In the genomic region with DNA sequence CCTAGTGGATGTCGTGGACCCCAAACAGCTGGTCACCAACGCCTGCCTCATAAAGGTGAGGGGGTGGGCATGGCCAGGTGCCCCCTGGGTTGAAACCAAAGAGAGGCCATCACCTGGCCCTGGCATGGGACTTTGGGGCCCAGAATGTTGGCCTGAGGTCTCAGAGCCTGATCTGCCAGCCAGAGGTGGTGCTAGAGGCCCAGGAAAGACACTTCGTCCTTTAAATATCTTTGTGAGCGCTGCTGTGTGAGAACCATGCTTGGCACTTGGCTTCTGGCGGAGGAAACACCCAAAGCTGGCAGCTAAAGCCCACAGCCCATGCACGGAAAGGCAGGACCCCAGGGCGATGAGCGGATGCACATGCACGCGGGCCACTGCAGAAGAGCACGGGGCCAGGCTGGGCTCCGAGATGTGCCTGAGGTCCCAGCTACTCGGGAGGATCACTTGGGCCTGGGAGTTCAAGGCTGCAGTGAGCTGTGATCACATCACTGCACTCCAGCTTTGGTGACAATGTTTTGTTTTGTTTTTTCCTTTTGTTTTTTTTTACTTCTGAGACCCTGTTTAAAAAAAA, we compare ENCODE assay signal across 25 cellular contexts. TPM values are rescaled to one million over a fixed set of nuclear protein-coding genes. Genes with fewer than 3 reads are reported as not detected.
DNase-seq lines count a peak whose midpoint lies in the region; ATAC-seq and TF ChIP-seq lines count a peak whose summit lies in the region.
"Had no signal": no experiment of that assay in that cellular context is flagged by ENCODE, and none has a peak within 500 bp of the region (broad histone marks: within the 10 kb centered on the region; RNA-seq: fewer than 3 reads in every experiment).

No MANE protein-coding gene starts in this region.

- H3K27me3 Mint-ChIP-seq in endothelial cell (ENCODE audit: unreplicated experiment) = peaks cover 21% of the 10 kb centered on the region
- peaks cover 12% of the 10 kb centered on the region for H3K27me3 Mint-ChIP-seq in stimulated activated memory B cell treated with anti-CD40 and anti-IgM and Interleukin-4, amounts not matched to agents 10 μg/mL and 1 μg/mL and 100 μg/mL, for 72 hours
- H3K27me3 Mint-ChIP-seq: activated CD8-positive, alpha-beta memory T cell treated with anti-CD3 and anti-CD28 coated beads, Interleukin-2, amount 10 ng/mL, durations not matched to agents 7 days and 5 days; CD4-positive, alpha-beta T cell had no signal

- H3K9me3 ChIP-seq in right atrium auricular region = no peaks in the 10 kb centered on the region
- no peaks in the 10 kb centered on the region for H3K9me3 ChIP-seq in NT2/D1 (ENCODE audit: insufficient read depth, low read length)
- H3K9me3 ChIP-seq in vagina = no peaks in the 10 kb centered on the region
- H3K9me3 ChIP-seq: body of pancreas, neutrophil, psoas muscle, tibial nerve had no signal

- H3K27ac Mint-ChIP-seq in endothelial cell (ENCODE audit: unreplicated experiment) = peak overlapping the region; percentile 53
- peak overlapping the region; percentile 58 for H3K27ac Mint-ChIP-seq in stimulated activated memory B cell treated with anti-CD40 and anti-IgM and Interleukin-4, amounts not matched to agents 10 μg/mL and 1 μg/mL and 100 μg/mL, for 72 hours
- H3K27ac Mint-ChIP-seq: activated B cell treated with CpG ODN at 0.5 μM for 24 hours; activated CD8-positive, alpha-beta memory T cell treated with anti-CD3 and anti-CD28 coated beads, Interleukin-2, amount 10 ng/mL, durations not matched to agents 7 days and 5 days; CD4-positive, alpha-beta T cell; immature natural killer cell; memory B cell had no signal

- H3K36me3 Mint-ChIP-seq in endothelial cell (ENCODE audit: low read depth, unreplicated experiment) = peaks cover 28% of the 10 kb centered on the region
- peaks cover 73% of the 10 kb centered on the region for H3K36me3 Mint-ChIP-seq in stimulated activated memory B cell treated with anti-CD40 and anti-IgM and Interleukin-4, amounts not matched to agents 10 μg/mL and 1 μg/mL and 100 μg/mL, for 72 hours

- peak in 1 of 2 donors; percentile 4 for TF ChIP-seq CTCF in right atrium auricular region (IDR thresholded peaks at IDR 0.05)
- no peak for TF ChIP-seq CTCF in endothelial cell (IDR thresholded peaks at IDR 0.05; ENCODE audit: unreplicated experiment)
- no peak for TF ChIP-seq CTCF in vagina (IDR thresholded peaks at IDR 0.05)

- DNase-seq in right atrium auricular region (ENCODE audit: low spot score) = no peak
- no peak for DNase-seq in Right ventricle myocardium inferior (ENCODE audit: missing footprints)
- no peak for DNase-seq in NT2/D1 (ENCODE audit: low read depth, low spot score)
- DNase-seq in endothelial cell (ENCODE audit: low spot score) = no peak
- DNase-seq in NCI-H2081 (lab: John Stamatoyannopoulos, UW) = no peak
- DNase-seq in vagina (ENCODE audit: extremely low spot score in 2 of 2) = no peak
- DNase-seq in DMS114 treated with DMSO at 0.1 percent for 48 hours (lab: John Stamatoyannopoulos, UW; ENCODE audit: unreplicated experiment) = no peak
- DNase-seq: activated B cell treated with CpG ODN at 0.5 μM for 24 hours; body of pancreas; CD4-positive, alpha-beta T cell; effector CD4-positive, alpha-beta T cell; immature natural killer cell; NCI-H1092; NCI-H1694 treated with DMSO at 0.1 percent for 48 hours; NCI-H510A treated with DMSO at 0.1 percent for 48 hours; PC-9; psoas muscle; SIG-M5; stimulated activated naive CD8-positive, alpha-beta T cell treated with anti-CD3 and anti-CD28 coated beads, Interleukin-15, amount 100 ng/mL, for 72 hours had no signal

- intact Hi-C loops in Right ventricle myocardium inferior (cut with DNase I) = no loop called here
- intact Hi-C loops in vagina (cut with DNase I) = no loop called here

- H3K27me3 ChIP-seq in right atrium auricular region (no peaks in the 10 kb centered on the region), NT2/D1 (ENCODE audit: insufficient read depth, insufficient read length) (no peaks in the 10 kb centered on the region), vagina (no peaks in the 10 kb centered on the region)
- H3K27me3 ChIP-seq: body of pancreas, hepatocyte had no signal

- peaks cover 41% of the 10 kb centered on the region for H3K4me1 Mint-ChIP-seq in endothelial cell (ENCODE audit: unreplicated experiment)
- peaks cover 55% of the 10 kb centered on the region for H3K4me1 Mint-ChIP-seq in stimulated activated memory B cell treated with anti-CD40 and anti-IgM and Interleukin-4, amounts not matched to agents 10 μg/mL and 1 μg/mL and 100 μg/mL, for 72 hours

- no peak for ATAC-seq in Right ventricle myocardium inferior
- no peak for ATAC-seq in stimulated activated memory B cell treated with anti-CD40 and anti-IgM and Interleukin-4, amounts not matched to agents 10 μg/mL and 1 μg/mL and 100 μg/mL, for 72 hours
- ATAC-seq: activated CD8-positive, alpha-beta memory T cell treated with anti-CD3 and anti-CD28 coated beads, Interleukin-2, amount 10 ng/mL, durations not matched to agents 7 days and 5 days; body of pancreas; psoas muscle; stimulated activated naive CD8-positive, alpha-beta T cell treated with anti-CD3 and anti-CD28 coated beads, Interleukin-15, amount 100 ng/mL, for 72 hours had no signal

- H3K9ac ChIP-seq in NT2/D1 (ENCODE audit: insufficient read length, low read depth) = peak overlapping the region; percentile 21

- peak overlapping the region; percentile 65 for H3K4me3 Mint-ChIP-seq in endothelial cell (ENCODE audit: unreplicated experiment)
- no peak overlapping the region for H3K4me3 Mint-ChIP-seq in stimulated activated memory B cell treated with anti-CD40 and anti-IgM and Interleukin-4, amounts not matched to agents 10 μg/mL and 1 μg/mL and 100 μg/mL, for 72 hours
- H3K4me3 Mint-ChIP-seq: activated B cell treated with CpG ODN at 0.5 μM for 24 hours; activated CD8-positive, alpha-beta memory T cell treated with anti-CD3 and anti-CD28 coated beads, Interleukin-2, amount 10 ng/mL, durations not matched to agents 7 days and 5 days; CD4-positive, alpha-beta T cell; immature natural killer cell; memory B cell; stimulated activated naive CD8-positive, alpha-beta T cell treated with anti-CD3 and anti-CD28 coated beads, Interleukin-15, amount 100 ng/mL, for 72 hours had no signal

- H3K4me3 ChIP-seq in right atrium auricular region = no peak overlapping the region
- no peak overlapping the region for H3K4me3 ChIP-seq in NT2/D1 (ENCODE audit: insufficient read length, low read depth)
- no peak overlapping the region for H3K4me3 ChIP-seq in vagina
- H3K4me3 ChIP-seq: body of pancreas, hepatocyte, PC-9, psoas muscle, tibial nerve had no signal

- no peak for TF ChIP-seq POLR2A in vagina (IDR thresholded peaks at IDR 0.05)

- H3K36me3 ChIP-seq in right atrium auricular region (peaks cover 61% of the 10 kb centered on the region), NT2/D1 (ENCODE audit: insufficient read depth, insufficient read length, low read length) (peaks cover 89% of the 10 kb centered on the region), vagina (peaks cover 0 to 58% of the 10 kb centered on the region in 2 donors)

- H3K27ac ChIP-seq in right atrium auricular region = peak overlapping the region; percentile 33 to 43
- no peak overlapping the region for H3K27ac ChIP-seq in vagina
- H3K27ac ChIP-seq: body of pancreas, hepatocyte, neutrophil, PC-9, psoas muscle, tibial nerve had no signal

- peaks cover 0 to 66% of the 10 kb centered on the region in 2 donors for H3K4me1 ChIP-seq in right atrium auricular region
- H3K4me1 ChIP-seq in NT2/D1 (ENCODE audit: insufficient read depth, insufficient read length) = peaks cover 24% of the 10 kb centered on the region
- H3K4me1 ChIP-seq in vagina = peaks cover 27% of the 10 kb centered on the region

- H3K9me3 Mint-ChIP-seq in endothelial cell (ENCODE audit: unreplicated experiment) = no peaks in the 10 kb centered on the region
- H3K9me3 Mint-ChIP-seq in stimulated activated memory B cell treated with anti-CD40 and anti-IgM and Interleukin-4, amounts not matched to agents 10 μg/mL and 1 μg/mL and 100 μg/mL, for 72 hours = no peaks in the 10 kb centered on the region
- H3K9me3 Mint-ChIP-seq: activated B cell treated with CpG ODN at 0.5 μM for 24 hours; CD4-positive, alpha-beta T cell; immature natural killer cell; memory B cell; stimulated activated naive CD8-positive, alpha-beta T cell treated with anti-CD3 and anti-CD28 coated beads, Interleukin-15, amount 100 ng/mL, for 72 hours had no signal

RNA-seq across cellular contexts. Expression of a gene that starts 4.3 kb away (rescaled TPM):
- total RNA-seq in right atrium auricular region (under 1 TPM in 1 of 2 donors, not detected in 1; 0.43 TPM), Right ventricle myocardium inferior (0.84 TPM), endothelial cell (ENCODE audit: unreplicated experiment) (5.3 TPM), vagina (2.7 TPM)

RNA-seq across cellular contexts. Expression of a gene that starts 5.8 kb away (rescaled TPM):
- total RNA-seq in right atrium auricular region (1 to 10 TPM; 1.2 to 2.8 TPM), Right ventricle myocardium inferior (2.9 TPM), endothelial cell (ENCODE audit: unreplicated experiment) (94.1 TPM), vagina (12.3 TPM)

RNA-seq across cellular contexts. Expression of a gene that starts 8.0 kb away (rescaled TPM):
- total RNA-seq in right atrium auricular region = 100 to 1,000 TPM; 187 to 192 TPM
- 122 TPM for total RNA-seq in Right ventricle myocardium inferior
- 175 TPM for total RNA-seq in endothelial cell (ENCODE audit: unreplicated experiment)
- 156 TPM for total RNA-seq in vagina

RNA-seq across cellular contexts. Expression of a gene that starts 19.3 kb away (rescaled TPM):
- total RNA-seq in right atrium auricular region (1 to 10 TPM; 5.7 to 6.5 TPM), Right ventricle myocardium inferior (10.6 TPM), endothelial cell (ENCODE audit: unreplicated experiment) (50.1 TPM), vagina (14.7 TPM)

RNA-seq across cellular contexts. Expression of a gene that starts 19.4 kb away (rescaled TPM):
- total RNA-seq in right atrium auricular region (10 to 100 TPM; 33.2 to 34.0 TPM), Right ventricle myocardium inferior (36.4 TPM), endothelial cell (ENCODE audit: unreplicated experiment) (76.1 TPM), vagina (59.4 TPM)
